ENCODE assay signal across 8 cellular contexts in genomic region chr1:203268901-203269653, GRCh38. TPM values are rescaled to one million over a fixed set of nuclear protein-coding genes. Genes with fewer than 3 reads are reported as not detected.
A peak's percentile ranks its signal among the peaks of the same experiment; 100 is the strongest.
DNase-seq lines count a peak whose midpoint lies in the region; ATAC-seq, FAIRE-seq and TF ChIP-seq lines count a peak whose summit lies in the region.

No MANE protein-coding gene starts in this region.

- H3K9me3 ChIP-seq in A549 (no peaks in the 10 kb centered on the region), lower lobe of right lung (no peaks in the 10 kb centered on the region)

- TF ChIP-seq POLR2A in A549 (IDR thresholded peaks at IDR 0.05; ENCODE audit: low read length): no peak

- H3K4me3 ChIP-seq in A549: no peak overlapping the region
- H3K4me3 ChIP-seq in lower lobe of right lung: no peak overlapping the region

- no peaks in the 10 kb centered on the region for H3K27me3 ChIP-seq in lower lobe of right lung (ENCODE audit: low read depth)

- ATAC-seq in A549 (peak; percentile 43 to 68; a peak in 5 of 6 replicates), lower lobe of right lung (peak in 1 of 2 donors; percentile 35), HG03432 (IDR thresholded peaks at IDR 0.05; ENCODE audit: unreplicated experiment) (no peak)

- DNase-seq in A549 (ENCODE audit: low read depth in 1 of 2, low spot score in 1 of 2) (peak; percentile 76 to 84), G401 (ENCODE audit: low spot score) (peak; percentile 94), NCI-H1105 treated with DMSO at 0.1 percent for 48 hours (lab: John Stamatoyannopoulos, UW) (peak; percentile 80), SIG-M5 treated with dmso at 0.1 percent for 504 hours (lab: John Stamatoyannopoulos, UW; ENCODE audit: unreplicated experiment) (peak; percentile 95), cerebellar cortex (ENCODE audit: low spot score) (peak; percentile 94), lower lobe of right lung (no peak), urothelium cell line (ENCODE audit: low spot score) (peak; percentile 76)

- in situ Hi-C loops in G401 (cut with HindIII; ENCODE audit: low sequenced_read_pairs): loop anchor here (25.0 kb wide), 1 partner anchor 93 kb away; the partner anchor contains the start of gene FMOD

- POLR2A ChIA-PET in A549 (lab: Yijun Ruan, JAX): interaction anchor here (0.6 to 2.1 kb wide), 5 partner anchors 36 to 230 kb away, joined by 3 to 8 read pairs (median 5); partner anchors contain the start of gene BTG2

- TF ChIP-seq EP300 in A549 (IDR thresholded peaks at IDR 0.05): no peak

- CTCF ChIA-PET in A549 (lab: Yijun Ruan, JAX): interaction anchor here (0.5 to 21.3 kb wide), 72 partner anchors 13 to 919 kb away, joined by 3 to 510 read pairs (median 5); partner anchors contain the start of genes ADORA1, BTG2, FMOD and MYBPH

- peak; percentile 83 to 89 for TF ChIP-seq RAD21 in A549 (conservative IDR thresholded peaks at IDR 0.05 in 1 of 2, IDR thresholded peaks at IDR 0.05 in 1 of 2)

- FAIRE-seq in A549 (lab: Jason Lieb, UNC) (no peak), urothelium cell line (lab: Jason Lieb, UNC) (no peak)

- H3K4me1 ChIP-seq in A549 (peaks cover 13% of the 10 kb centered on the region), lower lobe of right lung (peaks cover 44% of the 10 kb centered on the region)

- WGBS in A549 (ENCODE audit: missing lambda C conversion rate): 15% methylated on average over 5 of the region's 5 CpGs

- TF ChIP-seq CTCF in A549 (IDR thresholded peaks at IDR 0.05) (peak; percentile 96), lower lobe of right lung (IDR thresholded peaks at IDR 0.05) (peak; percentile 85)

- H3K27ac ChIP-seq in A549 (peak overlapping the region in 1 of 2 experiments; percentile 45; a peak in 2 of 6 replicates), lower lobe of right lung (peak overlapping the region; percentile 43)

- intact Hi-C loops in lower lobe of right lung (cut with DNase I): no loop called here

- no peaks in the 10 kb centered on the region for H3K36me3 ChIP-seq in lower lobe of right lung

- H3K4me2 ChIP-seq in A549: no peak overlapping the region

TF ChIP-seq in A549, 52 proteins besides CTCF, POLR2A, EP300 and RAD21:
- TF ChIP-seq PHF8 (IDR thresholded peaks at IDR 0.05; ENCODE audit: borderline replicate concordance, low read depth): no peak
- peak; percentile 17 for TF ChIP-seq MAFK (IDR thresholded peaks at IDR 0.05; ENCODE audit: partially characterized antibody)
- no peak for TF ChIP-seq TP53 (CRISPR knock-in tag; IDR thresholded peaks at IDR 0.05)
- no peak for TF ChIP-seq MAZ (IDR thresholded peaks at IDR 0.05; ENCODE audit: borderline replicate concordance, low read depth, low read length)
- TF ChIP-seq NPAS2 (CRISPR knock-in tag; IDR thresholded peaks at IDR 0.05; ENCODE audit: borderline replicate concordance): no peak
- no peak for TF ChIP-seq BCL3 (IDR thresholded peaks at IDR 0.05)
- no peak for TF ChIP-seq RNF2 (IDR thresholded peaks at IDR 0.05; ENCODE audit: borderline replicate concordance, low read depth)
- peak; percentile 74 for TF ChIP-seq SMC3 (IDR thresholded peaks at IDR 0.05)

RNA-seq across cellular contexts. Expression of gene BTG2, which starts 36.2 kb away (rescaled TPM):
- 16.0 and 16.4 TPM in 2 replicates for polyA plus RNA-seq in A549 (2011; rRNA removed)
- 3.9 and 5.7 TPM in 2 replicates for polyA plus RNA-seq in A549 (2012; cell fraction: cytosol; rRNA removed)
- polyA plus RNA-seq in A549 (2012; cell fraction: nucleus; rRNA removed): 5.7 and 5.8 TPM in 2 replicates
- polyA plus RNA-seq in A549 (2017; fragmentation: RNase III; extraction: RNeasy Plus Mini Kit Qiagen cat#74134 plus additional on column Dnase treatment): 7.2 to 9.2 TPM (median 8.0 TPM) in 3 replicates
- polyA minus RNA-seq in A549 (2011; rRNA and poly(A)+ RNA removed): 14.9 and 16.4 TPM in 2 replicates
- 12.7 and 15.2 TPM in 2 replicates for total RNA-seq in G401 (2014; rRNA removed; shearing (Covaris generic))
- 96.7 TPM for total RNA-seq in lower lobe of right lung

RNA-seq across cellular contexts. Expression of gene CHIT1, which starts 39.6 kb away (rescaled TPM):
- polyA plus RNA-seq in A549 (2011; rRNA removed) (not detected in 2 replicates), A549 (2017; fragmentation: RNase III; extraction: RNeasy Plus Mini Kit Qiagen cat#74134 plus additional on column Dnase treatment) (not detected in 3 replicates)
- polyA plus RNA-seq in A549 (2012; cell fraction: cytosol; rRNA removed): under 0.01 TPM in 1 of 2 replicates, not detected in the other
- polyA plus RNA-seq in A549 (2012; cell fraction: nucleus; rRNA removed): not detected in 2 replicates
- not detected in 2 replicates for polyA minus RNA-seq in A549 (2011; rRNA and poly(A)+ RNA removed)
- not detected in 2 replicates for total RNA-seq in G401 (2014; rRNA removed; shearing (Covaris generic))
- 225 TPM for total RNA-seq in lower lobe of right lung

Comparison
In these comparisons a context has a peak if more than half of its experiments do, and no peak if none do; other contexts are left out.
1. RNA of gene CHIT1, which starts 39.6 kb away (total RNA-seq): 225 TPM in lower lobe of right lung (single experiment); not detected in G401; every median in the first group is over 100 times any median in the second.